Comparison of ENCODE assay signal across 1 cellular context in genomic region chr4:137200322-137200721, GRCh38.
TF ChIP-seq lines count a peak whose summit lies in the region.

No MANE protein-coding gene starts in this region.

TF ChIP-seq in SK-N-SH, 30 proteins besides CTCF, POLR2A, EP300 and RAD21 (continued from another document):
- no peak for TF ChIP-seq MEF2A (IDR thresholded peaks at IDR 0.05; ENCODE audit: borderline replicate concordance, low read depth)
